In the genomic region with DNA sequence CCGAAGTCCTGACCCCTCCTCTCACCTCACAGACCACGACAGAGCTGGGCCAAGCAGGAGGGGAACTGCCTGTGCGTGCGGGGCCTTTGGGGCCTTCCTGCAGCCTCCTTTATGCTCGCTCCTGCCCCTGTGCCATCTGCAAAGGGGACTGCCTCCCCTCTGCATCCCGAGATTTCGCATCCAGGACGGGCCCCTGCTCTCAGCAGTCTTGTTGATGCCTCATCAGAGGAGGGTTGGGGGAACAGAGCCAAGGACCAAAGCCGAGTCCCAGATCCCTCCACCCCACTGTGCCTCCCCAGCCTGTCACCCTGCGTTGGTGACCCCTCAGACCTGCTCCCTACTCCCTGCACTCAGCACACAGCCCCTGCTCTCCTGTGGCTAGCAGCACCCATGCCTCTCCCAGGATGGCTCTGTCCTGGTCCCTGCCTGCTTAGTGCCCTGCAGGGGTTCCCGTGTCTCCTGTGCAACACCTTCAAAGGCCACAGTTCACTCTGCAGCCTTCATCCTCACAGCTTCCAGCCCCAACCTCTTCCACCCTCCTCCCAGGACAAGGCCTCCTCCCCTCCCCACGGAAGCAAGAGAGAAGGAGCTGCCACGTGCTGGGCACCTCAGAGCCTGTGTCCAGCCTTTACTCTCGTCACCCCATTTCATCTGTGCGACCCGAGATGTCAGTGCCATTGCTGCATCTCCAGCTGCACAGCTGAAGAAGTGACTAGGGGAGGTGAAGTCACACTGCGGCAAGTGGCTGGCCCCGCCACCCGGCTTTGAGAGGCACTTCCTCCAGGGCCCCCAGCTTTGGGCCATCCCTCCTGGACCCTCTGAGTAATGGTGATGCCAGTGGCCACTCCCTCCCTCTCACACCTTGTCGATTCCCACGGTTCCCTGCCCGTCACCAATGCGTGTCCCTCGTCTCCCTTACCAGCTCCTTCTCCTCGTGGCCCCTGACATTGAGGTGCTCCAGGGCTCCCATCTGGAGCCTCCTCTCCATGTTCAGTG, we compare ENCODE assay signal across 14 cellular contexts.
DNase-seq lines count a peak whose midpoint lies in the region; ATAC-seq and TF ChIP-seq lines count a peak whose summit lies in the region.
"Had no signal": no experiment of that assay in that cellular context is flagged by ENCODE, and none has a peak within 500 bp of the region (broad histone marks: within the 10 kb centered on the region; RNA-seq: fewer than 3 reads in every experiment).

No MANE protein-coding gene starts in this region.

- ATAC-seq in activated T-cell treated with anti-CD3 and anti-CD28 coated beads, Interleukin-2, amount 50 U/mL, for 72 hours (replicated peaks in 1 of 2), result peak in 1 of 2 donors; percentile 15
- ATAC-seq in left lung (peak; percentile 17), GM21825 (IDR thresholded peaks at IDR 0.05; ENCODE audit: unreplicated experiment) (no peak)
- peak; percentile 29 to 40 for ATAC-seq in stimulated activated naive B cell treated with anti-CD40 and anti-IgM and Interleukin-4, amounts not matched to agents 10 μg/mL and 1 μg/mL and 100 μg/mL, for 72 hours (replicated peaks)
- ATAC-seq: CD8-positive, alpha-beta T cell had no signal

- TF ChIP-seq CTCF in brain (conservative IDR thresholded peaks at IDR 0.05) (no peak), left lung (IDR thresholded peaks at IDR 0.05) (no peak)

- H3K36me3 ChIP-seq in left lung, result peaks cover 0 to 38% of the 10 kb centered on the region in 2 donors

- H3K4me1 ChIP-seq in left lung, result no peaks in the 10 kb centered on the region

- H3K4me3 Mint-ChIP-seq in activated T-cell treated with anti-CD3 and anti-CD28 coated beads, Interleukin-2, amount 50 U/mL, for 72 hours, result no peak overlapping the region
- no peak overlapping the region for H3K4me3 Mint-ChIP-seq in activated T-cell treated with anti-CD3 and anti-CD28 coated beads, Interleukin-2, amount 50 U/mL, for 24 hours
- no peak overlapping the region for H3K4me3 Mint-ChIP-seq in brain
- H3K4me3 Mint-ChIP-seq in stimulated activated naive B cell treated with anti-CD40 and anti-IgM and Interleukin-4, amounts not matched to agents 10 μg/mL and 1 μg/mL and 100 μg/mL, for 72 hours, result no peak overlapping the region
- H3K4me3 Mint-ChIP-seq: activated naive CD4-positive, alpha-beta T cell treated with anti-CD3 and anti-CD28 coated beads, Interleukin-2, amount 10 ng/mL, durations not matched to agents 7 days and 5 days; CD8-positive, alpha-beta T cell; immature natural killer cell had no signal

- no peak overlapping the region for H3K27ac ChIP-seq in left lung
- H3K27ac ChIP-seq: thoracic aorta had no signal

- peaks cover 2 to 7% of the 10 kb centered on the region in 2 donors for H3K36me3 Mint-ChIP-seq in activated T-cell treated with anti-CD3 and anti-CD28 coated beads, Interleukin-2, amount 50 U/mL, for 72 hours (ENCODE audit: insufficient read depth in 2 of 2)
- H3K36me3 Mint-ChIP-seq in activated T-cell treated with anti-CD3 and anti-CD28 coated beads, Interleukin-2, amount 50 U/mL, for 24 hours (ENCODE audit: low read depth), result peaks cover 20% of the 10 kb centered on the region
- peaks cover 47% of the 10 kb centered on the region for H3K36me3 Mint-ChIP-seq in brain
- H3K36me3 Mint-ChIP-seq in stimulated activated naive B cell treated with anti-CD40 and anti-IgM and Interleukin-4, amounts not matched to agents 10 μg/mL and 1 μg/mL and 100 μg/mL, for 72 hours, result peaks cover 46 to 64% of the 10 kb centered on the region in 2 donors
- H3K36me3 Mint-ChIP-seq: activated naive CD4-positive, alpha-beta T cell treated with anti-CD3 and anti-CD28 coated beads, Interleukin-2, amount 10 ng/mL, durations not matched to agents 7 days and 5 days had no signal

- H3K9me3 ChIP-seq in left lung, result no peaks in the 10 kb centered on the region
- H3K9me3 ChIP-seq: thoracic aorta had no signal

- H3K4me3 ChIP-seq in left lung, result no peak overlapping the region
- H3K4me3 ChIP-seq: thoracic aorta had no signal

- peaks cover 8% of the 10 kb centered on the region for H3K4me1 Mint-ChIP-seq in activated T-cell treated with anti-CD3 and anti-CD28 coated beads, Interleukin-2, amount 50 U/mL, for 72 hours (ENCODE audit: low read depth)
- H3K4me1 Mint-ChIP-seq in activated T-cell treated with anti-CD3 and anti-CD28 coated beads, Interleukin-2, amount 50 U/mL, for 24 hours (ENCODE audit: low read depth), result peaks cover 6% of the 10 kb centered on the region
- H3K4me1 Mint-ChIP-seq in brain, result peaks cover 16% of the 10 kb centered on the region
- peaks cover 2 to 11% of the 10 kb centered on the region in 2 donors for H3K4me1 Mint-ChIP-seq in stimulated activated naive B cell treated with anti-CD40 and anti-IgM and Interleukin-4, amounts not matched to agents 10 μg/mL and 1 μg/mL and 100 μg/mL, for 72 hours

- H3K27ac Mint-ChIP-seq in activated T-cell treated with anti-CD3 and anti-CD28 coated beads, Interleukin-2, amount 50 U/mL, for 72 hours, result peak overlapping the region; percentile 3
- H3K27ac Mint-ChIP-seq in activated T-cell treated with anti-CD3 and anti-CD28 coated beads, Interleukin-2, amount 50 U/mL, for 24 hours, result no peak overlapping the region
- H3K27ac Mint-ChIP-seq in brain, result peak overlapping the region; percentile 5 to 72 (median 68)
- H3K27ac Mint-ChIP-seq in stimulated activated naive B cell treated with anti-CD40 and anti-IgM and Interleukin-4, amounts not matched to agents 10 μg/mL and 1 μg/mL and 100 μg/mL, for 72 hours, result peak overlapping the region; percentile 72
- H3K27ac Mint-ChIP-seq: activated naive CD4-positive, alpha-beta T cell treated with anti-CD3 and anti-CD28 coated beads, Interleukin-2, amount 10 ng/mL, durations not matched to agents 7 days and 5 days; CD8-positive, alpha-beta T cell had no signal

- peaks cover 3 to 5% of the 10 kb centered on the region in 2 donors for H3K9me3 Mint-ChIP-seq in activated T-cell treated with anti-CD3 and anti-CD28 coated beads, Interleukin-2, amount 50 U/mL, for 72 hours
- H3K9me3 Mint-ChIP-seq in activated T-cell treated with anti-CD3 and anti-CD28 coated beads, Interleukin-2, amount 50 U/mL, for 24 hours, result no peaks in the 10 kb centered on the region
- no peaks in the 10 kb centered on the region for H3K9me3 Mint-ChIP-seq in brain
- H3K9me3 Mint-ChIP-seq in stimulated activated naive B cell treated with anti-CD40 and anti-IgM and Interleukin-4, amounts not matched to agents 10 μg/mL and 1 μg/mL and 100 μg/mL, for 72 hours, result no peaks in the 10 kb centered on the region
- H3K9me3 Mint-ChIP-seq: activated naive CD4-positive, alpha-beta T cell treated with anti-CD3 and anti-CD28 coated beads, Interleukin-2, amount 10 ng/mL, durations not matched to agents 7 days and 5 days; CD8-positive, alpha-beta T cell; immature natural killer cell had no signal

- intact Hi-C loops in left lung (cut with DNase I), result no loop called here

- DNase-seq in activated T-cell treated with anti-CD3 and anti-CD28 coated beads, Interleukin-2, amount 50 U/mL, for 72 hours, result no peak
- no peak for DNase-seq in activated T-cell treated with anti-CD3 and anti-CD28 coated beads, Interleukin-2, amount 50 U/mL, for 24 hours
- DNase-seq in left lung, result no peak
- DNase-seq in stimulated activated naive B cell treated with anti-CD40 and anti-IgM and Interleukin-4, amounts not matched to agents 10 μg/mL and 1 μg/mL and 100 μg/mL, for 72 hours, result no peak
- DNase-seq in hippocampal formation (lab: John Stamatoyannopoulos, UW), result no peak
- DNase-seq in KG1 (lab: John Stamatoyannopoulos, UW), result no peak
- DNase-seq: activated naive CD4-positive, alpha-beta T cell treated with anti-CD3 and anti-CD28 coated beads, Interleukin-2, amount 10 ng/mL, durations not matched to agents 7 days and 5 days; immature natural killer cell; NCI-H1694; NCI-H510A had no signal

- H3K27me3 Mint-ChIP-seq in activated T-cell treated with anti-CD3 and anti-CD28 coated beads, Interleukin-2, amount 50 U/mL, for 72 hours (ENCODE audit: low read depth), result no peaks in the 10 kb centered on the region
- H3K27me3 Mint-ChIP-seq in activated T-cell treated with anti-CD3 and anti-CD28 coated beads, Interleukin-2, amount 50 U/mL, for 24 hours, result no peaks in the 10 kb centered on the region
- H3K27me3 Mint-ChIP-seq in brain, result peaks cover 3% of the 10 kb centered on the region
- no peaks in the 10 kb centered on the region for H3K27me3 Mint-ChIP-seq in stimulated activated naive B cell treated with anti-CD40 and anti-IgM and Interleukin-4, amounts not matched to agents 10 μg/mL and 1 μg/mL and 100 μg/mL, for 72 hours
- H3K27me3 Mint-ChIP-seq: activated naive CD4-positive, alpha-beta T cell treated with anti-CD3 and anti-CD28 coated beads, Interleukin-2, amount 10 ng/mL, durations not matched to agents 7 days and 5 days had no signal

- no peaks in the 10 kb centered on the region for H3K27me3 ChIP-seq in left lung
